15 cellular contexts compared by ENCODE assay signal in the genomic region with DNA sequence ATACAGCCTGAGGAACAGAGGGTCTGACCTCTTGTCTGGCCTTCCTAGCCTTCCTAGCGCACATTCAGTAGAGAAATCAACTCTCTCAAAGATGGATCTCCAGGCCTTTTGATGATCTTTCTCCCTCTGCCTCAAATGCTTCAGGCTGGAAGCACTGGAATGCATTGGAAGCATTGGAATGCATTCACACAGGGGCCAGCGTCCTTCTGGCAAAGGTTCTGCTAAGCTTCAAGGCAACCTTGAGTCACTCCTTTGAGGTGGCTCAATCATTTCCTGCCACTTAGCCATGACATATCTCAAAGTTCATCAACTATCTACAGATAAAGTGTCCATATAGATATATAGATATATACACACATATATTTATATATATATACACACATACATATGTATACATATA. TPM values are rescaled to one million over a fixed set of nuclear protein-coding genes. Genes with fewer than 3 reads are reported as not detected.
DNase-seq lines count a peak whose midpoint lies in the region; TF ChIP-seq lines count a peak whose summit lies in the region.
"Had no signal": no experiment of that assay in that cellular context is flagged by ENCODE, and none has a peak within 500 bp of the region (broad histone marks: within the 10 kb centered on the region; RNA-seq: fewer than 3 reads in every experiment).

No MANE protein-coding gene starts in this region.

- peak; percentile 47 for DNase-seq in GM04504 (ENCODE audit: low read depth)
- DNase-seq in RPMI7951 (ENCODE audit: low read depth), result peak; percentile 85
- peak; percentile 14 to 88 for DNase-seq in fibroblast of lung (ENCODE audit: low read depth in 2 of 2)
- peak; percentile 51 for DNase-seq in skeletal muscle cell (ENCODE audit: low read depth)
- DNase-seq in H7, result no peak
- DNase-seq in hepatocyte (ENCODE audit: low spot score), result no peak
- DNase-seq in left ventricle myocardium inferior, result no peak
- DNase-seq: activated CD4-positive, alpha-beta memory T cell treated with anti-CD3 and anti-CD28 coated beads for 36 hours; activated gamma-delta T cell; foreskin melanocyte; Kasumi-1; NCI-H2171; T-helper 17 cell had no signal

- H3K79me2 ChIP-seq in fibroblast of lung (ENCODE audit: control insufficient read depth, insufficient read depth, low read length) (no peaks in the 10 kb centered on the region), hepatocyte (no peaks in the 10 kb centered on the region)

- H3K9me3 ChIP-seq in fibroblast of lung (ENCODE audit: control insufficient read depth, insufficient read depth, low read depth, low read length) (no peaks in the 10 kb centered on the region), hepatocyte (ENCODE audit: low read depth) (no peaks in the 10 kb centered on the region), left ventricle myocardium inferior (replicated peaks) (peaks cover 6% of the 10 kb centered on the region)

- intact Hi-C loops in left ventricle myocardium inferior (cut with micrococcal nuclease), result no loop called here

- no peaks in the 10 kb centered on the region for H3K9me2 ChIP-seq in hepatocyte (replicated peaks; ENCODE audit: insufficient read depth)

- TF ChIP-seq CTCF in fibroblast of lung (conservative IDR thresholded peaks at IDR 0.05 in 1 of 2, IDR thresholded peaks at IDR 0.05 in 1 of 2; ENCODE audit: low read depth in 1 of 2, low read length in 2 of 2) (no peak), hepatocyte (IDR thresholded peaks at IDR 0.05; ENCODE audit: poor library complexity) (no peak), left ventricle myocardium inferior (IDR thresholded peaks at IDR 0.05; ENCODE audit: borderline replicate concordance) (no peak)

- H3K36me3 ChIP-seq in fibroblast of lung (ENCODE audit: control insufficient read depth, insufficient read depth, low read length) (no peaks in the 10 kb centered on the region), H7 (replicated peaks; ENCODE audit: control insufficient read depth, insufficient read depth, low read length) (no peaks in the 10 kb centered on the region), hepatocyte (replicated peaks; ENCODE audit: insufficient read depth, low read depth) (no peaks in the 10 kb centered on the region), left ventricle myocardium inferior (no peaks in the 10 kb centered on the region)

- no peaks in the 10 kb centered on the region for H4K20me1 ChIP-seq in fibroblast of lung (ENCODE audit: control insufficient read depth, extremely low read depth, insufficient read depth, low read length)
- H4K20me1 ChIP-seq in hepatocyte (ENCODE audit: insufficient read depth, poor library complexity, severe bottlenecking), result no peaks in the 10 kb centered on the region

- H2AFZ ChIP-seq in fibroblast of lung (ENCODE audit: low read length), result no peak overlapping the region
- H2AFZ ChIP-seq in hepatocyte, result no peak overlapping the region

- H3K4me1 ChIP-seq in fibroblast of lung (ENCODE audit: control insufficient read depth, extremely low read depth, insufficient read depth, low read length), result peaks cover 2% of the 10 kb centered on the region
- no peaks in the 10 kb centered on the region for H3K4me1 ChIP-seq in hepatocyte (ENCODE audit: insufficient read depth)
- no peaks in the 10 kb centered on the region for H3K4me1 ChIP-seq in left ventricle myocardium inferior

- H3K4me2 ChIP-seq in fibroblast of lung (ENCODE audit: extremely low read depth, insufficient read depth, low read length), result no peak overlapping the region
- no peak overlapping the region for H3K4me2 ChIP-seq in hepatocyte

- 65% methylated on average over 2 of the region's 2 CpGs for WGBS in hepatocyte (ENCODE audit: low lambda C conversion rate, missing lambda C conversion rate)

- no peak overlapping the region for H3K9ac ChIP-seq in fibroblast of lung (ENCODE audit: insufficient read depth, low read length)

- H3K4me3 ChIP-seq in fibroblast of lung (replicated peaks in 1 of 4; ENCODE audit: control extremely low read depth in 1 of 4, insufficient read depth in 1 of 4, low read depth in 3 of 4, low read length in 4 of 4) (no peak overlapping the region), skeletal muscle cell (ENCODE audit: low read depth, low read length) (no peak overlapping the region), H7 (ENCODE audit: insufficient read depth, low read depth, low read length) (no peak overlapping the region), hepatocyte (no peak overlapping the region), left ventricle myocardium inferior (no peak overlapping the region)

- no peaks in the 10 kb centered on the region for H3K27me3 ChIP-seq in fibroblast of lung (ENCODE audit: control insufficient read depth, insufficient read depth, low read length)
- H3K27me3 ChIP-seq in H7 (ENCODE audit: control insufficient read depth, insufficient read depth, low read length), result no peaks in the 10 kb centered on the region
- H3K27me3 ChIP-seq in hepatocyte, result no peaks in the 10 kb centered on the region
- H3K27me3 ChIP-seq in left ventricle myocardium inferior (ENCODE audit: low read depth), result peaks cover 5% of the 10 kb centered on the region

- H3K27ac ChIP-seq in fibroblast of lung (ENCODE audit: insufficient read depth, low read length), result no peak overlapping the region
- H3K27ac ChIP-seq in hepatocyte, result no peak overlapping the region
- no peak overlapping the region for H3K27ac ChIP-seq in left ventricle myocardium inferior (replicated peaks)

RNA-seq across cellular contexts. Expression of a gene that starts 42.9 kb away (rescaled TPM):
- not detected in 2 replicates for total RNA-seq in RPMI7951 (2014; rRNA removed; shearing (Covaris generic))
- total RNA-seq in fibroblast of lung (not detected in 2 replicates), hepatocyte (not detected in 2 replicates), left ventricle myocardium inferior (not detected)
- polyA plus RNA-seq in fibroblast of lung (not detected in 2 replicates), hepatocyte (not detected in 2 replicates)
- not detected in 2 replicates for polyA plus RNA-seq in fibroblast of lung (2012)
- not detected in 2 replicates for polyA minus RNA-seq in fibroblast of lung (ENCODE audit: low replicate concordance)
- total RNA-seq in H7 (2014; rRNA removed; shearing (Covaris generic)), result not detected in 2 replicates
- total RNA-seq: activated CD4-positive, alpha-beta memory T cell treated with anti-CD3 and anti-CD28 coated beads for 36 hours; skeletal muscle tissue; subcutaneous adipose tissue; T-helper 17 cell had no signal

Comparison
In these comparisons a context has a peak if more than half of its experiments do, and no peak if none do; other contexts are left out.
1. DNase-seq: peak in GM04504 (single experiment), RPMI7951 (single experiment), fibroblast of lung (2 of 2) and skeletal muscle cell (single experiment); none in H7 (single experiment), hepatocyte (single experiment) and left ventricle myocardium inferior (single experiment).